ENCODE assay signal across 9 cellular contexts in genomic region chr2:223613017-223613950, GRCh38. TPM values are rescaled to one million over a fixed set of nuclear protein-coding genes. Genes with fewer than 3 reads are reported as not detected.
DNase-seq lines count a peak whose midpoint lies in the region; ATAC-seq, FAIRE-seq and TF ChIP-seq lines count a peak whose summit lies in the region.
"Had no signal": no experiment of that assay in that cellular context is flagged by ENCODE, and none has a peak within 500 bp of the region (broad histone marks: within the 10 kb centered on the region; RNA-seq: fewer than 3 reads in every experiment).

No MANE protein-coding gene starts in this region.

- FAIRE-seq in RCC 7860 (lab: Jason Lieb, UNC) (peak; percentile 91), D721Med (lab: Jason Lieb, UNC) (no peak)

- WGBS in esophagus muscularis mucosa, result 11% methylated on average over 14 of the region's 35 CpGs
- WGBS in aorta, 2 donors, result 10% methylated on average over 35 of the region's 35 CpGs

- H3K4me3 ChIP-seq in esophagus muscularis mucosa (peak overlapping the region; percentile 28 to 48 (median 42)), mucosa of descending colon (no peak overlapping the region), aorta (ENCODE audit: low read length in 2 of 2) (peak overlapping the region in 1 of 2 donors; percentile 52)

- no peaks in the 10 kb centered on the region for H3K9me3 ChIP-seq in esophagus muscularis mucosa
- H3K9me3 ChIP-seq in mucosa of descending colon, result no peaks in the 10 kb centered on the region
- no peaks in the 10 kb centered on the region for H3K9me3 ChIP-seq in aorta (ENCODE audit: control insufficient read depth, low read length)

- ATAC-seq in mucosa of descending colon (peak; percentile 87), aorta (ENCODE audit: low FRiP score) (peak; percentile 94), GM18519 (IDR thresholded peaks at IDR 0.05; ENCODE audit: low FRiP score, unreplicated experiment) (no peak)

- H3K36me3 ChIP-seq in esophagus muscularis mucosa (no peaks in the 10 kb centered on the region), mucosa of descending colon (ENCODE audit: low read depth) (no peaks in the 10 kb centered on the region), aorta (ENCODE audit: control insufficient read depth in 1 of 2, insufficient read depth in 2 of 2, low read length in 1 of 2) (no peaks in the 10 kb centered on the region)

- TF ChIP-seq CTCF in esophagus muscularis mucosa (IDR thresholded peaks at IDR 0.05), result peak in 1 of 3 experiments; percentile 20
- TF ChIP-seq CTCF in mucosa of descending colon (IDR thresholded peaks at IDR 0.05), result no peak
- no peak for TF ChIP-seq CTCF in D721Med (IDR thresholded peaks at IDR 0.05; ENCODE audit: insufficient read depth, missing control alignments)

- no peak for TF ChIP-seq POLR2A in esophagus muscularis mucosa (IDR thresholded peaks at IDR 0.05; ENCODE audit: low read depth)

- no peaks in the 10 kb centered on the region for H3K27me3 ChIP-seq in esophagus muscularis mucosa
- no peaks in the 10 kb centered on the region for H3K27me3 ChIP-seq in aorta (ENCODE audit: control insufficient read depth in 1 of 2, insufficient read depth in 2 of 2, low read length in 1 of 2)

- H3K27ac ChIP-seq in esophagus muscularis mucosa (replicated peaks in 1 of 4) (peak overlapping the region; percentile 68 to 82 (median 74)), aorta (ENCODE audit: low read depth in 1 of 2, low read length in 2 of 2) (no peak overlapping the region)
- H3K27ac ChIP-seq: C4-2B had no signal

- intact Hi-C loops in esophagus muscularis mucosa (cut with DNase I), result no loop called here
- intact Hi-C loops in mucosa of descending colon (cut with DNase I, micrococcal nuclease), result no loop called here
- intact Hi-C loops in aorta (cut with DNase I), result loop anchor here in 1 of 2 donors (10.0 kb wide), 1 partner anchor 148 kb away; no protein-coding TSS in a partner anchor

- H3K4me1 ChIP-seq in esophagus muscularis mucosa (peaks cover 0 to 15% (median 14%) of the 10 kb centered on the region in 4 donors), mucosa of descending colon (ENCODE audit: low read depth) (no peaks in the 10 kb centered on the region), aorta (ENCODE audit: control insufficient read depth in 1 of 2, insufficient read depth in 2 of 2, low read length in 2 of 2) (no peaks in the 10 kb centered on the region)

- no peak for TF ChIP-seq EP300 in esophagus muscularis mucosa (IDR thresholded peaks at IDR 0.05)

- DNase-seq in NCI-H2171 treated with DMSO at 0.1 percent for 48 hours (lab: John Stamatoyannopoulos, UW), result peak; percentile 17
- no peak for DNase-seq in NCI-H2171 (lab: John Stamatoyannopoulos, UW)
- DNase-seq in RCC 7860 (ENCODE audit: low spot score), result peak; percentile 84
- peak; percentile 95 for DNase-seq in esophagus muscularis mucosa (ENCODE audit: extremely low spot score)
- DNase-seq in mucosa of descending colon, result peak; percentile 48 to 65 (median 51)
- peak; percentile 92 to 93 for DNase-seq in aorta
- DNase-seq in D721Med (ENCODE audit: insufficient read length, low spot score), result no peak

RNA-seq across cellular contexts. Expression of gene SCG2, which starts 11.1 kb away (rescaled TPM):
- total RNA-seq in esophagus muscularis mucosa, result 1 to 10 TPM; 1.7 to 8.3 (median 3.0) TPM
- 10 to 100 TPM in 1 of 3 donors, 1 to 10 TPM in 2; 3.5 to 11.5 (median 4.2) TPM for total RNA-seq in mucosa of descending colon
- total RNA-seq in aorta, result 1 to 10 TPM; 1.7 to 6.0 TPM
- polyA plus RNA-seq in aorta, result 1 to 10 TPM; 1.5 to 4.1 TPM

Comparison
In these comparisons a context has a peak if more than half of its experiments do, and no peak if none do; other contexts are left out.
1. DNase-seq: peak in NCI-H2171 treated with DMSO at 0.1 percent for 48 hours (single experiment), RCC 7860 (single experiment), esophagus muscularis mucosa (single experiment), mucosa of descending colon (3 of 3) and aorta (2 of 2); none in NCI-H2171 (single experiment) and D721Med (single experiment).
2. H3K27ac ChIP-seq: peak in esophagus muscularis mucosa (4 of 4); none in aorta (0 of 2).